Comparison of ENCODE assay signal across 8 cellular contexts in genomic region chr4:184826315-184827266, GRCh38. TPM values are rescaled to one million over a fixed set of nuclear protein-coding genes. Genes with fewer than 3 reads are reported as not detected.
A peak's percentile ranks its signal among the peaks of the same experiment; 100 is the strongest.
DNase-seq lines count a peak whose midpoint lies in the region; ATAC-seq and TF ChIP-seq lines count a peak whose summit lies in the region.

No MANE protein-coding gene starts in this region.

- peak overlapping the region; percentile 71 for H3K4me3 ChIP-seq in coronary artery
- peak overlapping the region; percentile 59 for H3K4me3 ChIP-seq in mononuclear cell (ENCODE audit: low read length)

- peaks cover 48% of the 10 kb centered on the region for H3K4me1 ChIP-seq in mononuclear cell (ENCODE audit: insufficient read depth, low read length)

- TF ChIP-seq CTCF in activated B cell treated with CpG ODN at 0.5 μM for 24 hours (IDR thresholded peaks at IDR 0.05) = no peak
- no peak for TF ChIP-seq CTCF in coronary artery (IDR thresholded peaks at IDR 0.05)

- H3K4me3 Mint-ChIP-seq in activated B cell treated with CpG ODN at 0.5 μM for 24 hours = peak overlapping the region; percentile 93

- POLR2A ChIA-PET in activated B cell treated with CpG ODN at 0.5 μM for 24 hours (lab: Charles Lee) = interaction anchor here (0.6 to 4.9 kb wide), 13 partner anchors 11 to 563 kb away, joined by 3 to 126 read pairs (median 6); partner anchors contain the start of genes CENPU and SLC25A4

- intact Hi-C loops in activated B cell treated with CpG ODN at 0.5 μM for 24 hours (cut with micrococcal nuclease) = loop anchor here (1.0 to 10.0 kb wide), 9 partner anchors 28 to 1382 kb away; partner anchors contain the start of genes CCDC110, CDKN2AIP, CFAP97 and ING2

- peaks cover 39% of the 10 kb centered on the region for H3K4me1 Mint-ChIP-seq in activated B cell treated with CpG ODN at 0.5 μM for 24 hours

- H3K27me3 ChIP-seq in mononuclear cell (ENCODE audit: insufficient read depth, low read length) = no peaks in the 10 kb centered on the region

- ATAC-seq in GM19455 (IDR thresholded peaks at IDR 0.05; ENCODE audit: unreplicated experiment) (peak; percentile 55), HG03521 (IDR thresholded peaks at IDR 0.05; ENCODE audit: unreplicated experiment) (peak; percentile 36), activated B cell treated with CpG ODN at 0.5 μM for 24 hours (ENCODE audit: low read depth) (peak; percentile 57)

- H3K27me3 Mint-ChIP-seq in activated B cell treated with CpG ODN at 0.5 μM for 24 hours = no peaks in the 10 kb centered on the region

- H3K36me3 Mint-ChIP-seq in activated B cell treated with CpG ODN at 0.5 μM for 24 hours (ENCODE audit: low read depth) = peaks cover 6% of the 10 kb centered on the region

- CTCF ChIA-PET in activated B cell treated with CpG ODN at 0.5 μM for 24 hours (lab: Charles Lee) = interaction anchor here (1.0 kb wide), 1 partner anchor 24 kb away, joined by 4 read pairs; no protein-coding TSS in a partner anchor

- no peaks in the 10 kb centered on the region for H3K9me3 ChIP-seq in mononuclear cell (ENCODE audit: low read depth, low read length)

- peak overlapping the region; percentile 66 to 91 for H3K27ac ChIP-seq in coronary artery

- H3K9me3 Mint-ChIP-seq in activated B cell treated with CpG ODN at 0.5 μM for 24 hours = no peaks in the 10 kb centered on the region

- peak; percentile 74 for DNase-seq in COLO668 (lab: John Stamatoyannopoulos, UW; ENCODE audit: unreplicated experiment)
- DNase-seq in activated B cell treated with CpG ODN at 0.5 μM for 24 hours = peak; percentile 68
- DNase-seq in coronary artery (ENCODE audit: low spot score) = no peak
- DNase-seq in stimulated activated naive CD4-positive, alpha-beta T cell (lab: John Stamatoyannopoulos, UW) = peak; percentile 40 to 80 (median 62)
- DNase-seq in islet precursor cell = no peak

- H3K27ac Mint-ChIP-seq in activated B cell treated with CpG ODN at 0.5 μM for 24 hours = peak overlapping the region; percentile 88

RNA-seq across cellular contexts. Expression of gene ACSL1, which starts 0.8 kb away (rescaled TPM):
- total RNA-seq in activated B cell treated with CpG ODN at 0.5 μM for 24 hours (46.3 and 47.0 TPM in 2 replicates), mononuclear cell (110 TPM)

Comparison
In these comparisons a context has a peak if more than half of its experiments do, and no peak if none do; other contexts are left out.
1. DNase-seq: peak in COLO668 (single experiment), activated B cell treated with CpG ODN at 0.5 μM for 24 hours (single experiment) and stimulated activated naive CD4-positive, alpha-beta T cell (6 of 6); none in coronary artery (single experiment) and islet precursor cell (single experiment).
2. Peak in every context shown above with its lines, with median percentiles within 50 percentile points of each other: ATAC-seq.